8 cellular contexts compared by ENCODE assay signal in genomic region chr21:43865471-43866181, GRCh38. TPM values are rescaled to one million over a fixed set of nuclear protein-coding genes. Genes with fewer than 3 reads are reported as not detected.
A peak's percentile ranks its signal among the peaks of the same experiment; 100 is the strongest.
DNase-seq lines count a peak whose midpoint lies in the region; ATAC-seq and TF ChIP-seq lines count a peak whose summit lies in the region.

No MANE protein-coding gene starts in this region.

- H3K4me3 Mint-ChIP-seq in chondrocyte (ENCODE audit: unreplicated experiment) = peak overlapping the region; percentile 72

- no peak for TF ChIP-seq RAD21 in liver (IDR thresholded peaks at IDR 0.05)

- H3K9ac ChIP-seq in BLaER1 treated with 17β-estradiol and CSF1 and Interleukin-3, amounts not matched to agents 10 nM and 100 nM = peak overlapping the region; percentile 86 to 96 (median 89)
- peak overlapping the region; percentile 40 to 49 for H3K9ac ChIP-seq in liver (ENCODE audit: low read depth in 1 of 2, low read length in 2 of 2)

- H4K20me1 ChIP-seq in BLaER1 treated with 17β-estradiol and CSF1 and Interleukin-3, amounts not matched to agents 10 nM and 100 nM = peaks cover 21 to 44% (median 42%) of the 10 kb centered on the region in 11 experiments; a peak in 20 of 22 replicates

- peak overlapping the region; percentile 77 to 91 (median 84) for H3K4me2 ChIP-seq in BLaER1 treated with 17β-estradiol and CSF1 and Interleukin-3, amounts not matched to agents 10 nM and 100 nM

- H3K27ac Mint-ChIP-seq in chondrocyte (ENCODE audit: unreplicated experiment) = peak overlapping the region; percentile 85

- H3K36me3 ChIP-seq in BLaER1 treated with 17β-estradiol and CSF1 and Interleukin-3, amounts not matched to agents 10 nM and 100 nM = peaks cover 0 to 21% (median 4%) of the 10 kb centered on the region in 11 experiments; a peak in 10 of 22 replicates
- no peaks in the 10 kb centered on the region for H3K36me3 ChIP-seq in liver (ENCODE audit: control insufficient read depth in 4 of 4, insufficient read depth in 3 of 4, low read depth in 1 of 4, low read length in 3 of 4)

- H3K27ac ChIP-seq in BLaER1 treated with 17β-estradiol and CSF1 and Interleukin-3, amounts not matched to agents 10 nM and 100 nM = peak overlapping the region; percentile 84 to 89 (median 86)
- H3K27ac ChIP-seq in VCaP (peak overlapping the region; percentile 99), liver (ENCODE audit: low read depth in 1 of 2, low read length in 2 of 2) (peak overlapping the region; percentile 78 to 89)

- peaks cover 17 to 75% (median 68%) of the 10 kb centered on the region in 11 experiments for H3K27me3 ChIP-seq in BLaER1 treated with 17β-estradiol and CSF1 and Interleukin-3, amounts not matched to agents 10 nM and 100 nM
- H3K27me3 ChIP-seq in liver (ENCODE audit: control insufficient read depth in 4 of 4, insufficient read depth in 4 of 4, low read length in 3 of 4) = no peaks in the 10 kb centered on the region

- H3K4me1 Mint-ChIP-seq in chondrocyte (ENCODE audit: low read depth) = peaks cover 16% of the 10 kb centered on the region

- DNase-seq in HFF-Myc (ENCODE audit: extremely low read depth, low read depth) (no peak), chondrocyte (ENCODE audit: low spot score) (peak; percentile 65)
- peak in 2 of 3 experiments; percentile 21 to 52 for DNase-seq in stimulated activated CD4-positive, alpha-beta T cell treated with anti-CD3 and anti-CD28 coated beads, TNF-alpha, amount 100 ng/mL, for 24 hours (ENCODE audit: low read depth in 3 of 3)

- WGBS in liver = under 1% methylated on average over 73 of the region's 73 CpGs

- no peaks in the 10 kb centered on the region for H3K9me3 ChIP-seq in BLaER1 treated with 17β-estradiol and CSF1 and Interleukin-3, amounts not matched to agents 10 nM and 100 nM (replicated peaks in 1 of 11)
- no peaks in the 10 kb centered on the region for H3K9me3 ChIP-seq in liver (ENCODE audit: control insufficient read depth in 4 of 4, low read length in 3 of 4)

- H3K36me3 Mint-ChIP-seq in chondrocyte (ENCODE audit: low read depth) = no peaks in the 10 kb centered on the region

- TF ChIP-seq CTCF in HFF-Myc (IDR thresholded peaks at IDR 0.05; ENCODE audit: low read depth, low read length, missing control alignments) = no peak
- TF ChIP-seq CTCF in VCaP (conservative IDR thresholded peaks at IDR 0.05) = no peak
- no peak for TF ChIP-seq CTCF in chondrocyte (IDR thresholded peaks at IDR 0.05)
- TF ChIP-seq CTCF in liver (IDR thresholded peaks at IDR 0.05; ENCODE audit: low read depth, low read length, missing input control) = no peak

- no peaks in the 10 kb centered on the region for H3K27me3 Mint-ChIP-seq in chondrocyte (ENCODE audit: low read depth)

- H3K9me3 Mint-ChIP-seq in chondrocyte (ENCODE audit: low read depth) = no peaks in the 10 kb centered on the region

- peak overlapping the region; percentile 74 to 95 (median 82) for H3K4me3 ChIP-seq in BLaER1 treated with 17β-estradiol and CSF1 and Interleukin-3, amounts not matched to agents 10 nM and 100 nM
- peak overlapping the region; percentile 65 for H3K4me3 ChIP-seq in HFF-Myc (replicated peaks; ENCODE audit: low read depth, low read length)
- peak overlapping the region; percentile 1 to 97 (median 50) for H3K4me3 ChIP-seq in liver (ENCODE audit: low read depth in 1 of 3, low read length in 3 of 3)

- no peak for ATAC-seq in HG03378 (IDR thresholded peaks at IDR 0.05; ENCODE audit: unreplicated experiment)
- no peak for ATAC-seq in HG02840 (IDR thresholded peaks at IDR 0.05; ENCODE audit: low FRiP score, unreplicated experiment)

- H3K4me1 ChIP-seq in BLaER1 treated with 17β-estradiol and CSF1 and Interleukin-3, amounts not matched to agents 10 nM and 100 nM = peaks cover 6 to 25% (median 19%) of the 10 kb centered on the region in 10 experiments
- peaks cover 7 to 41% (median 31%) of the 10 kb centered on the region in 4 donors for H3K4me1 ChIP-seq in liver (ENCODE audit: control insufficient read depth in 4 of 4, insufficient read depth in 4 of 4, low read length in 3 of 4)

TF ChIP-seq in liver, 16 proteins besides CTCF, POLR2A, EP300 and RAD21:
- TF ChIP-seq TAF1 (conservative IDR thresholded peaks at IDR 0.05) (no peak), JUND (IDR thresholded peaks at IDR 0.05) (no peak), FOXA2 (IDR thresholded peaks at IDR 0.05) (no peak), EGR1 (IDR thresholded peaks at IDR 0.05; ENCODE audit: low read depth in 2 of 2) (no peak), FOXA1 (IDR thresholded peaks at IDR 0.05) (no peak), HNF4G (IDR thresholded peaks at IDR 0.05) (no peak), MAX (IDR thresholded peaks at IDR 0.05) (no peak), RXRA (IDR thresholded peaks at IDR 0.05) (no peak), NR2F2 (IDR thresholded peaks at IDR 0.05) (no peak), YY1 (IDR thresholded peaks at IDR 0.05) (no peak), SP1 (IDR thresholded peaks at IDR 0.05) (no peak), GABPA (IDR thresholded peaks at IDR 0.05 in 1 of 2, conservative IDR thresholded peaks at IDR 0.05 in 1 of 2) (no peak), HNF4A (conservative IDR thresholded peaks at IDR 0.05) (no peak), ATF3 (IDR thresholded peaks at IDR 0.05) (no peak)
- TF ChIP-seq, protein P1, sequence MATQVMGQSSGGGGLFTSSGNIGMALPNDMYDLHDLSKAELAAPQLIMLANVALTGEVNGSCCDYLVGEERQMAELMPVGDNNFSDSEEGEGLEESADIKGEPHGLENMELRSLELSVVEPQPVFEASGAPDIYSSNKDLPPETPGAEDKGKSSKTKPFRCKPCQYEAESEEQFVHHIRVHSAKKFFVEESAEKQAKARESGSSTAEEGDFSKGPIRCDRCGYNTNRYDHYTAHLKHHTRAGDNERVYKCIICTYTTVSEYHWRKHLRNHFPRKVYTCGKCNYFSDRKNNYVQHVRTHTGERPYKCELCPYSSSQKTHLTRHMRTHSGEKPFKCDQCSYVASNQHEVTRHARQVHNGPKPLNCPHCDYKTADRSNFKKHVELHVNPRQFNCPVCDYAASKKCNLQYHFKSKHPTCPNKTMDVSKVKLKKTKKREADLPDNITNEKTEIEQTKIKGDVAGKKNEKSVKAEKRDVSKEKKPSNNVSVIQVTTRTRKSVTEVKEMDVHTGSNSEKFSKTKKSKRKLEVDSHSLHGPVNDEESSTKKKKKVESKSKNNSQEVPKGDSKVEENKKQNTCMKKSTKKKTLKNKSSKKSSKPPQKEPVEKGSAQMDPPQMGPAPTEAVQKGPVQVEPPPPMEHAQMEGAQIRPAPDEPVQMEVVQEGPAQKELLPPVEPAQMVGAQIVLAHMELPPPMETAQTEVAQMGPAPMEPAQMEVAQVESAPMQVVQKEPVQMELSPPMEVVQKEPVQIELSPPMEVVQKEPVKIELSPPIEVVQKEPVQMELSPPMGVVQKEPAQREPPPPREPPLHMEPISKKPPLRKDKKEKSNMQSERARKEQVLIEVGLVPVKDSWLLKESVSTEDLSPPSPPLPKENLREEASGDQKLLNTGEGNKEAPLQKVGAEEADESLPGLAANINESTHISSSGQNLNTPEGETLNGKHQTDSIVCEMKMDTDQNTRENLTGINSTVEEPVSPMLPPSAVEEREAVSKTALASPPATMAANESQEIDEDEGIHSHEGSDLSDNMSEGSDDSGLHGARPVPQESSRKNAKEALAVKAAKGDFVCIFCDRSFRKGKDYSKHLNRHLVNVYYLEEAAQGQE (IDR thresholded peaks at IDR 0.05) = no peak
- TF ChIP-seq, protein P2, sequence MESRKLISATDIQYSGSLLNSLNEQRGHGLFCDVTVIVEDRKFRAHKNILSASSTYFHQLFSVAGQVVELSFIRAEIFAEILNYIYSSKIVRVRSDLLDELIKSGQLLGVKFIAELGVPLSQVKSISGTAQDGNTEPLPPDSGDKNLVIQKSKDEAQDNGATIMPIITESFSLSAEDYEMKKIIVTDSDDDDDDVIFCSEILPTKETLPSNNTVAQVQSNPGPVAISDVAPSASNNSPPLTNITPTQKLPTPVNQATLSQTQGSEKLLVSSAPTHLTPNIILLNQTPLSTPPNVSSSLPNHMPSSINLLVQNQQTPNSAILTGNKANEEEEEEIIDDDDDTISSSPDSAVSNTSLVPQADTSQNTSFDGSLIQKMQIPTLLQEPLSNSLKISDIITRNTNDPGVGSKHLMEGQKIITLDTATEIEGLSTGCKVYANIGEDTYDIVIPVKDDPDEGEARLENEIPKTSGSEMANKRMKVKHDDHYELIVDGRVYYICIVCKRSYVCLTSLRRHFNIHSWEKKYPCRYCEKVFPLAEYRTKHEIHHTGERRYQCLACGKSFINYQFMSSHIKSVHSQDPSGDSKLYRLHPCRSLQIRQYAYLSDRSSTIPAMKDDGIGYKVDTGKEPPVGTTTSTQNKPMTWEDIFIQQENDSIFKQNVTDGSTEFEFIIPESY (IDR thresholded peaks at IDR 0.05) = no peak

RNA-seq across cellular contexts. Expression of gene AGPAT3, which starts 0.6 kb away (rescaled TPM):
- total RNA-seq in chondrocyte (43.5 to 48.1 TPM (median 45.4 TPM) in 3 replicates), liver (100 to 1,000 TPM in 1 of 2 donors, 10 to 100 TPM in 1; 60.7 to 148 TPM)
- 10 to 100 TPM; 32.3 to 58.9 TPM for polyA plus RNA-seq in liver
